In genomic region chr11:102226702-102227101, GRCh38 we compare ENCODE assay signal across 12 cellular contexts.
DNase-seq lines count a peak whose midpoint lies in the region; ATAC-seq and TF ChIP-seq lines count a peak whose summit lies in the region.
"Had no signal": no experiment of that assay in that cellular context is flagged by ENCODE, and none has a peak within 500 bp of the region (broad histone marks: within the 10 kb centered on the region; RNA-seq: fewer than 3 reads in every experiment).

No MANE protein-coding gene starts in this region.

- no peaks in the 10 kb centered on the region for H4K20me1 ChIP-seq in hepatocyte (ENCODE audit: insufficient read depth, poor library complexity, severe bottlenecking)

- DNase-seq in ascending aorta (ENCODE audit: low spot score in 2 of 2) = no peak
- DNase-seq in hepatocyte (ENCODE audit: low spot score) = peak; percentile 10
- no peak for DNase-seq in thoracic aorta (ENCODE audit: low spot score)
- no peak for DNase-seq in NCI-H1105 treated with DMSO at 0.1 percent for 48 hours (lab: John Stamatoyannopoulos, UW)
- DNase-seq: activated CD4-positive, alpha-beta T cell treated with anti-CD3 and anti-CD28 coated beads for 4 hours; NCI-H146; spleen had no signal

- peak; percentile 31 for ATAC-seq in thoracic aorta (ENCODE audit: insufficient number of reproducible peaks, low FRiP score, low read depth)
- no peak for ATAC-seq in GM21515 (IDR thresholded peaks at IDR 0.05; ENCODE audit: unreplicated experiment)
- ATAC-seq in HG03045 (IDR thresholded peaks at IDR 0.05; ENCODE audit: unreplicated experiment) = no peak
- ATAC-seq in HG03520 (IDR thresholded peaks at IDR 0.05; ENCODE audit: unreplicated experiment) = no peak
- ATAC-seq: activated naive CD4-positive, alpha-beta T cell treated with anti-CD3 and anti-CD28 coated beads, Interleukin-2, amount 50 U/mL, for 72 hours had no signal

- no peaks in the 10 kb centered on the region for H3K27me3 ChIP-seq in HUES6 (ENCODE audit: control insufficient read depth, insufficient read depth, low read length)
- no peaks in the 10 kb centered on the region for H3K27me3 ChIP-seq in ascending aorta
- H3K27me3 ChIP-seq in hepatocyte = no peaks in the 10 kb centered on the region
- H3K27me3 ChIP-seq in thoracic aorta (replicated peaks; ENCODE audit: insufficient read depth) = no peaks in the 10 kb centered on the region

- H3K9me3 ChIP-seq in HUES6 (ENCODE audit: control insufficient read depth, insufficient read depth, low read depth, low read length) = no peaks in the 10 kb centered on the region
- H3K9me3 ChIP-seq in ascending aorta = no peaks in the 10 kb centered on the region
- no peaks in the 10 kb centered on the region for H3K9me3 ChIP-seq in hepatocyte (ENCODE audit: low read depth)
- no peaks in the 10 kb centered on the region for H3K9me3 ChIP-seq in thoracic aorta
- H3K9me3 ChIP-seq: spleen had no signal

- H3K27ac ChIP-seq in HUES6 (ENCODE audit: low read depth, low read length) (peak overlapping the region; percentile 42; the same call in 1 of the 2 replicates), ascending aorta (peak overlapping the region; percentile 28 to 33), hepatocyte (peak overlapping the region; percentile 82), thoracic aorta (peak overlapping the region in 1 of 2 donors; percentile 63)
- H3K27ac ChIP-seq: spleen had no signal

- 43% methylated on average over 7 of the region's 7 CpGs for WGBS in hepatocyte (ENCODE audit: low lambda C conversion rate, missing lambda C conversion rate)

- H3K4me2 ChIP-seq in hepatocyte = peak overlapping the region; percentile 39

- peaks cover 23% of the 10 kb centered on the region for H3K4me1 ChIP-seq in HUES6 (ENCODE audit: control insufficient read depth, insufficient read depth, low read length)
- peaks cover 2 to 26% of the 10 kb centered on the region in 2 donors for H3K4me1 ChIP-seq in ascending aorta
- H3K4me1 ChIP-seq in hepatocyte (ENCODE audit: insufficient read depth) = peaks cover 42% of the 10 kb centered on the region
- peaks cover 22 to 61% of the 10 kb centered on the region in 2 donors for H3K4me1 ChIP-seq in thoracic aorta (ENCODE audit: control insufficient read depth in 1 of 2, low read depth in 2 of 2)
- H3K4me1 ChIP-seq: spleen had no signal

- no peak overlapping the region for H3K4me3 ChIP-seq in HUES6 (ENCODE audit: low read depth, low read length)
- H3K4me3 ChIP-seq in ascending aorta = no peak overlapping the region
- H3K4me3 ChIP-seq in hepatocyte = no peak overlapping the region
- H3K4me3 ChIP-seq in thoracic aorta = peak overlapping the region; percentile 31
- H3K4me3 ChIP-seq: spleen had no signal

- intact Hi-C loops in ascending aorta (cut with DNase I) = loop anchor here (10.0 kb wide), 1 partner anchor 312 kb away; the partner anchor contains the start of genes ANGPTL5 and CEP126

- H3K79me2 ChIP-seq in hepatocyte = peaks cover 26% of the 10 kb centered on the region

- no peak overlapping the region for H3K9ac ChIP-seq in HUES6 (ENCODE audit: low read length)

- no peak for TF ChIP-seq CTCF in ascending aorta (IDR thresholded peaks at IDR 0.05)
- no peak for TF ChIP-seq CTCF in hepatocyte (IDR thresholded peaks at IDR 0.05; ENCODE audit: poor library complexity)
- no peak for TF ChIP-seq CTCF in thoracic aorta (IDR thresholded peaks at IDR 0.05)

- peaks cover 57% of the 10 kb centered on the region for H3K36me3 ChIP-seq in HUES6 (ENCODE audit: control insufficient read depth, insufficient read depth, low read length)
- peaks cover 7 to 24% of the 10 kb centered on the region in 2 donors for H3K36me3 ChIP-seq in ascending aorta
- no peaks in the 10 kb centered on the region for H3K36me3 ChIP-seq in hepatocyte (replicated peaks; ENCODE audit: insufficient read depth, low read depth)
- no peaks in the 10 kb centered on the region for H3K36me3 ChIP-seq in thoracic aorta

- no peak overlapping the region for H2AFZ ChIP-seq in hepatocyte

- no peaks in the 10 kb centered on the region for H3K9me2 ChIP-seq in hepatocyte (replicated peaks; ENCODE audit: insufficient read depth)
